In the genomic region with DNA sequence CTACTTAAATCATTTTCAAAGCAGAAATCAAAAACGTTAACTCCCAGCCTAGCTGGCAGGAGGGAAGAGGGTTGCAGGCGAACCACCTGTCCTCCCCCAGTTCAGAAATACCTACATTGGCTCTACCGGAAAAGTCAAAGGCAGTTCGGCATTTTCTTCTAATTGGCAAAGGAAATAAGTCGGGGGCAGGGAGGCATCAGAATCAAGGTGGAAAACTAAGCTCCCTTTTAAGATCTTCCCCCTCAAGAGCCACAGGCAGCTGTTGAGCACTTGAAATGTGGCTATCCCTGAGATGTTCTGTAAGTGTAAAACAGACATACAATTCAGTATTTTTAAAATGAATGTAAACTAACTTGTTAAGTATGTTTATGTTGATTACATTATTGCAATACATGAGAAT, we compare ENCODE assay signal across 11 cellular contexts. TPM values are rescaled to one million over a fixed set of nuclear protein-coding genes. Genes with fewer than 3 reads are reported as not detected.
A peak's percentile ranks its signal among the peaks of the same experiment; 100 is the strongest.
DNase-seq lines count a peak whose midpoint lies in the region; TF ChIP-seq lines count a peak whose summit lies in the region.
"Had no signal": no experiment of that assay in that cellular context is flagged by ENCODE, and none has a peak within 500 bp of the region (broad histone marks: within the 10 kb centered on the region; RNA-seq: fewer than 3 reads in every experiment).

No MANE protein-coding gene starts in this region.

- H2AFZ ChIP-seq in Karpas-422 (ENCODE audit: low read length) = 0 out of 2 replicates have a peak overlapping the region, but pooled peaks have one; percentile 45

- H3K9ac ChIP-seq in ES-I3 (ENCODE audit: low read depth, low read length) (peak overlapping the region; percentile 88; the same call in 1 of the 2 replicates), Karpas-422 (ENCODE audit: low read length) (peak overlapping the region; percentile 71; the same call in 1 of the 2 replicates)

- H3K9me3 ChIP-seq in ES-I3 (ENCODE audit: control insufficient read depth, insufficient read depth, low read length) = no peaks in the 10 kb centered on the region
- no peaks in the 10 kb centered on the region for H3K9me3 ChIP-seq in Karpas-422 (ENCODE audit: low read length)
- H3K9me3 ChIP-seq in neutrophil = no peaks in the 10 kb centered on the region
- H3K9me3 ChIP-seq in uterus = no peaks in the 10 kb centered on the region

- H3K4me3 ChIP-seq in Karpas-422 (ENCODE audit: low read length) (peak overlapping the region; percentile 72), dorsolateral prefrontal cortex (peak overlapping the region in 55 of 59 donors; percentile 57 to 97 (median 82)), neutrophil (ENCODE audit: low read depth in 1 of 2, low read length in 1 of 2) (peak overlapping the region; percentile 88 to 96), uterus (no peak overlapping the region)

- H3K36me3 ChIP-seq in ES-I3 (ENCODE audit: insufficient read depth, low read length) = no peaks in the 10 kb centered on the region
- H3K36me3 ChIP-seq in Karpas-422 (ENCODE audit: insufficient read depth, low read length) = no peaks in the 10 kb centered on the region
- no peaks in the 10 kb centered on the region for H3K36me3 ChIP-seq in neutrophil
- H3K36me3 ChIP-seq in uterus = no peaks in the 10 kb centered on the region

- intact Hi-C loops in dorsolateral prefrontal cortex (cut with DNase I) (loop anchor here (1.0 to 10.0 kb wide), 8 partner anchors 46 to 385 kb away; no protein-coding TSS in a partner anchor), uterus (cut with DNase I; ENCODE audit: low total_unique reads) (no loop called here)

- peak overlapping the region; percentile 87 for H3K4me2 ChIP-seq in Karpas-422 (ENCODE audit: low read depth, low read length, poor library complexity, severe bottlenecking)

- H3K27ac ChIP-seq in Karpas-422 (ENCODE audit: low read length) (0 out of 2 replicates have a peak overlapping the region, but pooled peaks have one; percentile 72), dorsolateral prefrontal cortex (peak overlapping the region in 57 of 59 donors; percentile 48 to 99 (median 97)), neutrophil (peak overlapping the region; percentile 96), uterus (no peak overlapping the region)

- no peaks in the 10 kb centered on the region for H3K79me2 ChIP-seq in Karpas-422 (ENCODE audit: low read length)

- H4K20me1 ChIP-seq in Karpas-422 (ENCODE audit: insufficient read depth, low read depth, low read length) = no peaks in the 10 kb centered on the region

- H3K4me1 ChIP-seq in ES-I3 (ENCODE audit: insufficient read depth, low read length) (peaks cover 15% of the 10 kb centered on the region; the same call in 1 of the 2 replicates), Karpas-422 (ENCODE audit: low read length) (peaks cover 21% of the 10 kb centered on the region), neutrophil (ENCODE audit: control insufficient read depth in 1 of 2, insufficient read depth in 1 of 2, low read depth in 1 of 2, low read length in 1 of 2) (peaks cover 41 to 42% of the 10 kb centered on the region in 2 experiments), uterus (no peaks in the 10 kb centered on the region)

- H3K9me2 ChIP-seq in Karpas-422 (replicated peaks; ENCODE audit: insufficient read depth, low read length) = no peaks in the 10 kb centered on the region

- TF ChIP-seq CTCF in dorsolateral prefrontal cortex (IDR thresholded peaks at IDR 0.05 in 54 of 56, conservative IDR thresholded peaks at IDR 0.05 in 2 of 56; ENCODE audit: low read depth in 1 of 56, partially characterized antibody in 56 of 56) (no peak), neutrophil (IDR thresholded peaks at IDR 0.05) (no peak), uterus (IDR thresholded peaks at IDR 0.05) (no peak)

- DNase-seq in Karpas-422 (no peak), dorsolateral prefrontal cortex (no peak), NCI-H187 treated with DMSO at 0.1 percent for 48 hours (lab: John Stamatoyannopoulos, UW) (no peak), uterus (no peak), occipital lobe (lab: John Stamatoyannopoulos, UW) (no peak)
- DNase-seq in effector CD8-positive, alpha-beta T cell (lab: John Stamatoyannopoulos, UW) = no peak
- DNase-seq: kidney glomerular epithelial cell, NCI-H1048, SHP77 had no signal

- no peaks in the 10 kb centered on the region for H3K27me3 ChIP-seq in Karpas-422 (ENCODE audit: low read length)
- H3K27me3 ChIP-seq in dorsolateral prefrontal cortex = peaks cover 0 to 9% (median 0%) of the 10 kb centered on the region in 45 donors
- H3K27me3 ChIP-seq in neutrophil = no peaks in the 10 kb centered on the region
- H3K27me3 ChIP-seq in uterus = no peaks in the 10 kb centered on the region

- TF ChIP-seq POLR2A in uterus (IDR thresholded peaks at IDR 0.05) = no peak

RNA-seq across cellular contexts. Expression of gene ELMO1, which starts 1.0 kb away (rescaled TPM):
- 87.7 and 137 TPM in 2 replicates for total RNA-seq in Karpas-422 (2014; rRNA removed; shearing (Covaris generic); ENCODE audit: low replicate concordance)
- total RNA-seq in dorsolateral prefrontal cortex (100 to 1,000 TPM in 119 of 120 experiments, 10 to 100 TPM in 1; 96.6 to 391 (median 224) TPM), uterus (10 to 100 TPM; 37.9 to 64.7 (median 55.5) TPM), occipital lobe (78.9 TPM)

Comparison
In these comparisons a context has a peak if more than half of its experiments do, and no peak if none do; other contexts are left out.
1. H3K27ac ChIP-seq: peak in Karpas-422 (single experiment), dorsolateral prefrontal cortex (57 of 59) and neutrophil (single experiment); none in uterus (0 of 2).
2. H3K4me3 ChIP-seq: peak in Karpas-422 (single experiment), dorsolateral prefrontal cortex (55 of 59) and neutrophil (2 of 2); none in uterus (0 of 2).